In the genomic region with DNA sequence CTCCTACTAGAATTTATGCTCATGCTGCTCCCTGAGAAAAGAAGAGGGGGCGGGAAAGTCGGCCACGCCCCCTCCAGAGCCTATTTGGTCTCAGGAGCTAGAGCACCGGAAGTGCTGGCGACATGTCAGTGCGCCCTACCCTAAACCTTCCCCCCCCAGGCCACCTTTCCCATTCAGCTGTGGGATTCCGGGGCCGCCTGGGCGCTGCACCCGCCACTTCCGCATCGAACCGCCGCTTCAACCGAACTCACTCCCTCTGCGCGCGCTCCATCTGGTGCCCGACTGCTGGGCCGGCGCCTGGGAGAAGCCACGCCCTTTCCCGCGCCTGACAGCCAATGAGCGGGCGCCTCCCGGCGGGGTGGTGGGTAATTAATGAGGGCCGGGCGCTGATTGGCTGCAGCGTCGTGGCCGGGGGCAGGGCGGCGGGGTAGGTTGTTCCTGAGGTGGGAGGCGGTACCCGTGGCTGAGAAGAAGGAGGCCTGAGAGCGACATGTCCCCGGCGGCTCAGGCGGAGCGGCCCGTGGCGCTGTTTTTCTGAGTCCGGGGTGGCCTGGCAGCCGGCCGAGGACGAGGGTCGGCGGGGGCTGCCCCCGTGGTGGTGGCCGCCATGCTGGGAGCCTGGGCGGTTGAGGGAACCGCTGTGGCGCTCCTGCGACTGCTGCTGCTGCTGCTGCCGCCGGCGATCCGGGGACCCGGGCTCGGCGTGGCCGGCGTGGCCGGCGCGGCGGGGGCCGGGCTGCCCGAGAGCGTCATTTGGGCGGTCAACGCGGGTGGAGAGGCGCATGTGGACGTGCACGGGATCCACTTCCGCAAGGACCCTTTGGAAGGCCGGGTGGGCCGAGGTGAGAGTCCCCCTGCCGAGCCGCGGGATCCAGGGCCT, we compare ENCODE assay signal across 1 cellular context.
TF ChIP-seq lines count a peak whose summit lies in the region.

MLEC (plus strand) TSS at position 460 of the 880 bp plus-strand sequence; CDS start at position 608, 148 bp downstream.

TF ChIP-seq in HepG2, 621 proteins besides CTCF, POLR2A, EP300 and RAD21 (continued from another document and continues in another):
- TF ChIP-seq, protein P1, sequence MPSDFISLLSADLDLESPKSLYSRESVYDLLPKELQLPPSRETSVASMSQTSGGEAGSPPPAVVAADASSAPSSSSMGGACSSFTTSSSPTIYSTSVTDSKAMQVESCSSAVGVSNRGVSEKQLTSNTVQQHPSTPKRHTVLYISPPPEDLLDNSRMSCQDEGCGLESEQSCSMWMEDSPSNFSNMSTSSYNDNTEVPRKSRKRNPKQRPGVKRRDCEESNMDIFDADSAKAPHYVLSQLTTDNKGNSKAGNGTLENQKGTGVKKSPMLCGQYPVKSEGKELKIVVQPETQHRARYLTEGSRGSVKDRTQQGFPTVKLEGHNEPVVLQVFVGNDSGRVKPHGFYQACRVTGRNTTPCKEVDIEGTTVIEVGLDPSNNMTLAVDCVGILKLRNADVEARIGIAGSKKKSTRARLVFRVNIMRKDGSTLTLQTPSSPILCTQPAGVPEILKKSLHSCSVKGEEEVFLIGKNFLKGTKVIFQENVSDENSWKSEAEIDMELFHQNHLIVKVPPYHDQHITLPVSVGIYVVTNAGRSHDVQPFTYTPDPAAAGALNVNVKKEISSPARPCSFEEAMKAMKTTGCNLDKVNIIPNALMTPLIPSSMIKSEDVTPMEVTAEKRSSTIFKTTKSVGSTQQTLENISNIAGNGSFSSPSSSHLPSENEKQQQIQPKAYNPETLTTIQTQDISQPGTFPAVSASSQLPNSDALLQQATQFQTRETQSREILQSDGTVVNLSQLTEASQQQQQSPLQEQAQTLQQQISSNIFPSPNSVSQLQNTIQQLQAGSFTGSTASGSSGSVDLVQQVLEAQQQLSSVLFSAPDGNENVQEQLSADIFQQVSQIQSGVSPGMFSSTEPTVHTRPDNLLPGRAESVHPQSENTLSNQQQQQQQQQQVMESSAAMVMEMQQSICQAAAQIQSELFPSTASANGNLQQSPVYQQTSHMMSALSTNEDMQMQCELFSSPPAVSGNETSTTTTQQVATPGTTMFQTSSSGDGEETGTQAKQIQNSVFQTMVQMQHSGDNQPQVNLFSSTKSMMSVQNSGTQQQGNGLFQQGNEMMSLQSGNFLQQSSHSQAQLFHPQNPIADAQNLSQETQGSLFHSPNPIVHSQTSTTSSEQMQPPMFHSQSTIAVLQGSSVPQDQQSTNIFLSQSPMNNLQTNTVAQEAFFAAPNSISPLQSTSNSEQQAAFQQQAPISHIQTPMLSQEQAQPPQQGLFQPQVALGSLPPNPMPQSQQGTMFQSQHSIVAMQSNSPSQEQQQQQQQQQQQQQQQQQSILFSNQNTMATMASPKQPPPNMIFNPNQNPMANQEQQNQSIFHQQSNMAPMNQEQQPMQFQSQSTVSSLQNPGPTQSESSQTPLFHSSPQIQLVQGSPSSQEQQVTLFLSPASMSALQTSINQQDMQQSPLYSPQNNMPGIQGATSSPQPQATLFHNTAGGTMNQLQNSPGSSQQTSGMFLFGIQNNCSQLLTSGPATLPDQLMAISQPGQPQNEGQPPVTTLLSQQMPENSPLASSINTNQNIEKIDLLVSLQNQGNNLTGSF (CRISPR knock-in tag; IDR thresholded peaks at IDR 0.05), result no peak
- TF ChIP-seq ZNF552 (CRISPR knock-in tag; IDR thresholded peaks at IDR 0.05; ENCODE audit: borderline replicate concordance), result no peak
- no peak for TF ChIP-seq ZNF619 (CRISPR knock-in tag; IDR thresholded peaks at IDR 0.05)
- no peak for TF ChIP-seq GFI1 (CRISPR knock-in tag; IDR thresholded peaks at IDR 0.05; ENCODE audit: borderline replicate concordance)
- TF ChIP-seq, protein P2, sequence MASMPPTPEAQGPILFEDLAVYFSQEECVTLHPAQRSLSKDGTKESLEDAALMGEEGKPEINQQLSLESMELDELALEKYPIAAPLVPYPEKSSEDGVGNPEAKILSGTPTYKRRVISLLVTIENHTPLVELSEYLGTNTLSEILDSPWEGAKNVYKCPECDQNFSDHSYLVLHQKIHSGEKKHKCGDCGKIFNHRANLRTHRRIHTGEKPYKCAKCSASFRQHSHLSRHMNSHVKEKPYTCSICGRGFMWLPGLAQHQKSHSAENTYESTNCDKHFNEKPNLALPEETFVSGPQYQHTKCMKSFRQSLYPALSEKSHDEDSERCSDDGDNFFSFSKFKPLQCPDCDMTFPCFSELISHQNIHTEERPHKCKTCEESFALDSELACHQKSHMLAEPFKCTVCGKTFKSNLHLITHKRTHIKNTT (CRISPR knock-in tag; IDR thresholded peaks at IDR 0.05), result no peak
- TF ChIP-seq ZBTB49 (CRISPR knock-in tag; IDR thresholded peaks at IDR 0.05; ENCODE audit: borderline replicate concordance), result no peak
- no peak for TF ChIP-seq ZFAT (CRISPR knock-in tag; conservative IDR thresholded peaks at IDR 0.05)
- TF ChIP-seq KDM1A (CRISPR knock-in tag; IDR thresholded peaks at IDR 0.05), result no peak
- no peak for TF ChIP-seq TBP (CRISPR knock-in tag; IDR thresholded peaks at IDR 0.05)
- TF ChIP-seq NPAS2 (CRISPR knock-in tag; IDR thresholded peaks at IDR 0.05; ENCODE audit: borderline replicate concordance), result no peak
- TF ChIP-seq KDM3A (CRISPR knock-in tag; IDR thresholded peaks at IDR 0.05; ENCODE audit: low read depth), result 0 out of 2 replicates have a peak, but pooled peaks have one; percentile 30
- TF ChIP-seq ZNF570 (CRISPR knock-in tag; IDR thresholded peaks at IDR 0.05; ENCODE audit: borderline replicate concordance), result no peak
- TF ChIP-seq SALL2 (CRISPR knock-in tag; IDR thresholded peaks at IDR 0.05), result peak; percentile 74; the same call in 1 of the 2 replicates
- no peak for TF ChIP-seq ZBTB8A (CRISPR knock-in tag; IDR thresholded peaks at IDR 0.05; ENCODE audit: borderline replicate concordance, low read depth)
- TF ChIP-seq TEAD3 (CRISPR knock-in tag; optimal IDR thresholded peaks at IDR 0.05; ENCODE audit: borderline replicate concordance), result no peak
- TF ChIP-seq, protein P3, sequence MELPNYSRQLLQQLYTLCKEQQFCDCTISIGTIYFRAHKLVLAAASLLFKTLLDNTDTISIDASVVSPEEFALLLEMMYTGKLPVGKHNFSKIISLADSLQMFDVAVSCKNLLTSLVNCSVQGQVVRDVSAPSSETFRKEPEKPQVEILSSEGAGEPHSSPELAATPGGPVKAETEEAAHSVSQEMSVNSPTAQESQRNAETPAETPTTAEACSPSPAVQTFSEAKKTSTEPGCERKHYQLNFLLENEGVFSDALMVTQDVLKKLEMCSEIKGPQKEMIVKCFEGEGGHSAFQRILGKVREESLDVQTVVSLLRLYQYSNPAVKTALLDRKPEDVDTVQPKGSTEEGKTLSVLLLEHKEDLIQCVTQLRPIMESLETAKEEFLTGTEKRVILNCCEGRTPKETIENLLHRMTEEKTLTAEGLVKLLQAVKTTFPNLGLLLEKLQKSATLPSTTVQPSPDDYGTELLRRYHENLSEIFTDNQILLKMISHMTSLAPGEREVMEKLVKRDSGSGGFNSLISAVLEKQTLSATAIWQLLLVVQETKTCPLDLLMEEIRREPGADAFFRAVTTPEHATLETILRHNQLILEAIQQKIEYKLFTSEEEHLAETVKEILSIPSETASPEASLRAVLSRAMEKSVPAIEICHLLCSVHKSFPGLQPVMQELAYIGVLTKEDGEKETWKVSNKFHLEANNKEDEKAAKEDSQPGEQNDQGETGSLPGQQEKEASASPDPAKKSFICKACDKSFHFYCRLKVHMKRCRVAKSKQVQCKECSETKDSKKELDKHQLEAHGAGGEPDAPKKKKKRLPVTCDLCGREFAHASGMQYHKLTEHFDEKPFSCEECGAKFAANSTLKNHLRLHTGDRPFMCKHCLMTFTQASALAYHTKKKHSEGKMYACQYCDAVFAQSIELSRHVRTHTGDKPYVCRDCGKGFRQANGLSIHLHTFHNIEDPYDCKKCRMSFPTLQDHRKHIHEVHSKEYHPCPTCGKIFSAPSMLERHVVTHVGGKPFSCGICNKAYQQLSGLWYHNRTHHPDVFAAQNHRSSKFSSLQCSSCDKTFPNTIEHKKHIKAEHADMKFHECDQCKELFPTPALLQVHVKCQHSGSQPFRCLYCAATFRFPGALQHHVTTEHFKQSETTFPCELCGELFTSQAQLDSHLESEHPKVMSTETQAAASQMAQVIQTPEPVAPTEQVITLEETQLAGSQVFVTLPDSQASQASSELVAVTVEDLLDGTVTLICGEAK (IDR thresholded peaks at IDR 0.05), result peak; percentile 89
- TF ChIP-seq, protein P3 (CRISPR knock-in tag; IDR thresholded peaks at IDR 0.05), result 0 out of 2 replicates have a peak, but pooled peaks have one; percentile 13
- no peak for TF ChIP-seq ZNF564 (CRISPR knock-in tag; IDR thresholded peaks at IDR 0.05)
- TF ChIP-seq NCOA5 (CRISPR knock-in tag; IDR thresholded peaks at IDR 0.05), result no peak
- TF ChIP-seq ZNF383 (CRISPR knock-in tag; IDR thresholded peaks at IDR 0.05; ENCODE audit: borderline replicate concordance), result no peak
- TF ChIP-seq ZNF235 (CRISPR knock-in tag; IDR thresholded peaks at IDR 0.05; ENCODE audit: borderline replicate concordance), result peak; percentile 37; the same call in 1 of the 2 replicates
- TF ChIP-seq ZNF740 (CRISPR knock-in tag; IDR thresholded peaks at IDR 0.05), result peak; percentile 66; the same call in 1 of the 2 replicates
- peak; percentile 92 for TF ChIP-seq SP4 (CRISPR knock-in tag; IDR thresholded peaks at IDR 0.05)
- 0 out of 2 replicates have a peak, but pooled peaks have one; percentile 44 for TF ChIP-seq CHCHD3 (CRISPR knock-in tag; IDR thresholded peaks at IDR 0.05)
- TF ChIP-seq, protein P4, sequence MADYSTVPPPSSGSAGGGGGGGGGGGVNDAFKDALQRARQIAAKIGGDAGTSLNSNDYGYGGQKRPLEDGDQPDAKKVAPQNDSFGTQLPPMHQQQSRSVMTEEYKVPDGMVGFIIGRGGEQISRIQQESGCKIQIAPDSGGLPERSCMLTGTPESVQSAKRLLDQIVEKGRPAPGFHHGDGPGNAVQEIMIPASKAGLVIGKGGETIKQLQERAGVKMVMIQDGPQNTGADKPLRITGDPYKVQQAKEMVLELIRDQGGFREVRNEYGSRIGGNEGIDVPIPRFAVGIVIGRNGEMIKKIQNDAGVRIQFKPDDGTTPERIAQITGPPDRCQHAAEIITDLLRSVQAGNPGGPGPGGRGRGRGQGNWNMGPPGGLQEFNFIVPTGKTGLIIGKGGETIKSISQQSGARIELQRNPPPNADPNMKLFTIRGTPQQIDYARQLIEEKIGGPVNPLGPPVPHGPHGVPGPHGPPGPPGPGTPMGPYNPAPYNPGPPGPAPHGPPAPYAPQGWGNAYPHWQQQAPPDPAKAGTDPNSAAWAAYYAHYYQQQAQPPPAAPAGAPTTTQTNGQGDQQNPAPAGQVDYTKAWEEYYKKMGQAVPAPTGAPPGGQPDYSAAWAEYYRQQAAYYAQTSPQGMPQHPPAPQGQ (CRISPR knock-in tag; IDR thresholded peaks at IDR 0.05; ENCODE audit: borderline replicate concordance), result 0 out of 2 replicates have a peak, but pooled peaks have one; percentile 13
- TF ChIP-seq ZNF251 (CRISPR knock-in tag; IDR thresholded peaks at IDR 0.05), result no peak
- no peak for TF ChIP-seq PHB2 (IDR thresholded peaks at IDR 0.05; ENCODE audit: partially characterized antibody)
- TF ChIP-seq ZNF296 (CRISPR knock-in tag; conservative IDR thresholded peaks at IDR 0.05), result no peak
